In genomic region chr12:55712700-55713415, GRCh38 we compare ENCODE assay signal across 13 cellular contexts. TPM values are rescaled to one million over a fixed set of nuclear protein-coding genes. Genes with fewer than 3 reads are reported as not detected.
DNase-seq lines count a peak whose midpoint lies in the region; TF ChIP-seq lines count a peak whose summit lies in the region.
"Had no signal": no experiment of that assay in that cellular context is flagged by ENCODE, and none has a peak within 500 bp of the region (broad histone marks: within the 10 kb centered on the region; RNA-seq: fewer than 3 reads in every experiment).

No MANE protein-coding gene starts in this region.

- H2BK120ac ChIP-seq in mesenchymal stem cell (ENCODE audit: low read depth, low read length): no peak overlapping the region

- H4K8ac ChIP-seq in mesenchymal stem cell (ENCODE audit: low read length): no peak overlapping the region

- 83% methylated on average over 1 of the region's 1 CpG for WGBS in mesenchymal stem cell
- WGBS in testis, 2 donors: 26 to 31% methylated on average over 1 of the region's 1 CpG

- H3K18ac ChIP-seq in mesenchymal stem cell (ENCODE audit: low read depth in 1 of 2, low read length in 2 of 2): no peak overlapping the region

- H3K23ac ChIP-seq in mesenchymal stem cell (ENCODE audit: low read length in 2 of 2): no peak overlapping the region

- H2AK5ac ChIP-seq in mesenchymal stem cell (ENCODE audit: low read length, severe bottlenecking): no peak overlapping the region

- DNase-seq in adipocyte (ENCODE audit: low read depth) (no peak), fibroblast of gingiva (ENCODE audit: low read depth) (peak; percentile 57), mesenchymal stem cell (no peak), testis (no peak), NCI-H1417 (lab: John Stamatoyannopoulos, UW) (no peak), activated gamma-delta T cell treated with Interleukin-2 at 50 U/mL for 16 hours (no peak), germinal center (ENCODE audit: low spot score) (no peak)
- DNase-seq: activated CD8-positive, alpha-beta memory T cell treated with anti-CD3 and anti-CD28 coated beads for 24 hours; cerebellar nuclear complex; NCI-H2081 treated with DMSO at 0.1 percent for 48 hours; NCI-H69; SJCRH30 had no signal

- H3K14ac ChIP-seq in mesenchymal stem cell (ENCODE audit: low read length in 2 of 2): no peak overlapping the region

- H3K4me1 ChIP-seq in adipocyte (ENCODE audit: control insufficient read depth, insufficient read depth, low read length) (peaks cover 70% of the 10 kb centered on the region), mesenchymal stem cell (ENCODE audit: control insufficient read depth, insufficient read depth, low read depth, low read length) (peaks cover 20% of the 10 kb centered on the region), stomach smooth muscle (ENCODE audit: control insufficient read depth, insufficient read depth, low read length) (peaks cover 66% of the 10 kb centered on the region), testis (peaks cover 44% of the 10 kb centered on the region)

- no peak overlapping the region for H3K4me2 ChIP-seq in mesenchymal stem cell (ENCODE audit: low read length, poor library complexity, severe bottlenecking)

- no peak overlapping the region for H3K4ac ChIP-seq in mesenchymal stem cell (ENCODE audit: low read depth in 1 of 2, low read length in 2 of 2)

- H3K27ac ChIP-seq in mesenchymal stem cell (ENCODE audit: low read length, poor library complexity, severe bottlenecking): no peak overlapping the region
- peak overlapping the region; percentile 85 for H3K27ac ChIP-seq in stomach smooth muscle (ENCODE audit: low read length)
- H3K27ac ChIP-seq in testis: no peak overlapping the region
- H3K27ac ChIP-seq: SJCRH30 had no signal

- H2AFZ ChIP-seq in mesenchymal stem cell (ENCODE audit: low read depth, low read length): no peak overlapping the region

- H3K9me3 ChIP-seq in adipocyte (ENCODE audit: control insufficient read depth, low read length) (no peaks in the 10 kb centered on the region), mesenchymal stem cell (ENCODE audit: control insufficient read depth, low read length) (no peaks in the 10 kb centered on the region), stomach smooth muscle (ENCODE audit: control insufficient read depth in 2 of 2, low read length in 2 of 2) (no peaks in the 10 kb centered on the region), testis (no peaks in the 10 kb centered on the region)
- H3K9me3 ChIP-seq: SJCRH30 had no signal

- intact Hi-C loops in testis (cut with DNase I; ENCODE audit: low total_unique reads): no loop called here

- H3K27me3 ChIP-seq in adipocyte (replicated peaks; ENCODE audit: control insufficient read depth, insufficient read depth, low read length) (no peaks in the 10 kb centered on the region), mesenchymal stem cell (ENCODE audit: control insufficient read depth in 1 of 2, insufficient read depth in 1 of 2, low read length in 2 of 2) (peaks cover 0 to 39% of the 10 kb centered on the region in 2 experiments), stomach smooth muscle (ENCODE audit: control insufficient read depth in 1 of 2, insufficient read depth in 2 of 2, low read length in 2 of 2) (no peaks in the 10 kb centered on the region), testis (no peaks in the 10 kb centered on the region)
- H3K27me3 ChIP-seq: SJCRH30 had no signal

- no peak overlapping the region for H2BK5ac ChIP-seq in mesenchymal stem cell (ENCODE audit: low read depth, low read length, poor library complexity, severe bottlenecking)

- no peak overlapping the region for H4K91ac ChIP-seq in mesenchymal stem cell (ENCODE audit: low read length)

- H2BK12ac ChIP-seq in mesenchymal stem cell (ENCODE audit: low read length in 2 of 2): no peak overlapping the region

- no peak for TF ChIP-seq POLR2A in testis (IDR thresholded peaks at IDR 0.05)

- no peak overlapping the region for H2BK15ac ChIP-seq in mesenchymal stem cell (ENCODE audit: low read depth, poor library complexity, severe bottlenecking)

- H3K9ac ChIP-seq in adipocyte (ENCODE audit: low read length): peak overlapping the region; percentile 94
- peak overlapping the region; percentile 78 for H3K9ac ChIP-seq in mesenchymal stem cell (ENCODE audit: low read length)
- H3K9ac ChIP-seq in stomach smooth muscle (ENCODE audit: low read length in 2 of 2): peak overlapping the region; percentile 4 to 42

- no peaks in the 10 kb centered on the region for H3K36me3 ChIP-seq in adipocyte (ENCODE audit: control insufficient read depth, insufficient read depth, low read length, severe bottlenecking)
- H3K36me3 ChIP-seq in mesenchymal stem cell (ENCODE audit: control insufficient read depth in 1 of 2, insufficient read depth in 2 of 2, low read depth in 1 of 2, low read length in 2 of 2): no peaks in the 10 kb centered on the region
- H3K36me3 ChIP-seq in stomach smooth muscle (ENCODE audit: control insufficient read depth in 2 of 2, insufficient read depth in 2 of 2, low read length in 2 of 2): peaks cover 0 to 3% of the 10 kb centered on the region in 2 donors
- no peaks in the 10 kb centered on the region for H3K36me3 ChIP-seq in testis (ENCODE audit: low read depth, missing control alignments)
- H3K36me3 ChIP-seq: SJCRH30 had no signal

- H3K79me1 ChIP-seq in mesenchymal stem cell (replicated peaks; ENCODE audit: low read length, poor library complexity, severe bottlenecking): no peaks in the 10 kb centered on the region

- H3K4me3 ChIP-seq in adipocyte (ENCODE audit: low read length): peak overlapping the region; percentile 85
- H3K4me3 ChIP-seq in mesenchymal stem cell (ENCODE audit: insufficient read depth in 1 of 2, low read depth in 1 of 2, low read length in 2 of 2): peak overlapping the region in 1 of 2 experiments; percentile 66
- peak overlapping the region in 1 of 2 donors; percentile 44 for H3K4me3 ChIP-seq in stomach smooth muscle (ENCODE audit: low read length in 2 of 2)
- no peak overlapping the region for H3K4me3 ChIP-seq in testis
- H3K4me3 ChIP-seq: SJCRH30 had no signal

- TF ChIP-seq CTCF in testis (IDR thresholded peaks at IDR 0.05): no peak

RNA-seq across cellular contexts. Expression of gene BLOC1S1, which starts 3.0 kb away (rescaled TPM):
- polyA plus RNA-seq in mesenchymal stem cell (2013, experiment 1 of 2): 95.3 TPM
- 97.2 TPM for polyA plus RNA-seq in mesenchymal stem cell (2013, experiment 2 of 2)
- 100 to 1,000 TPM; 110 to 145 TPM for total RNA-seq in testis
- 108 TPM for polyA plus RNA-seq in testis (ENCODE audit: insufficient read depth, low read depth, low replicate concordance)

RNA-seq across cellular contexts. Expression of gene ITGA7, which starts 5.2 kb away (rescaled TPM):
- 0.30 TPM for polyA plus RNA-seq in mesenchymal stem cell (2013, experiment 1 of 2)
- 0.23 TPM for polyA plus RNA-seq in mesenchymal stem cell (2013, experiment 2 of 2)
- 10 to 100 TPM; 26.4 to 30.6 TPM for total RNA-seq in testis
- 43.3 TPM for polyA plus RNA-seq in testis (ENCODE audit: insufficient read depth, low read depth, low replicate concordance)

RNA-seq across cellular contexts. Expression of gene RDH5, which starts 7.3 kb away (rescaled TPM):
- 1.1 TPM for polyA plus RNA-seq in mesenchymal stem cell (2013, experiment 1 of 2)
- polyA plus RNA-seq in mesenchymal stem cell (2013, experiment 2 of 2): 1.1 TPM
- total RNA-seq in testis: 10 to 100 TPM; 15.1 to 18.0 TPM
- 9.8 TPM for polyA plus RNA-seq in testis (ENCODE audit: insufficient read depth, low read depth, low replicate concordance)

RNA-seq across cellular contexts. Expression of gene CD63, which starts 16.0 kb away (rescaled TPM):
- 3,698 TPM for polyA plus RNA-seq in mesenchymal stem cell (2013, experiment 1 of 2)
- polyA plus RNA-seq in mesenchymal stem cell (2013, experiment 2 of 2): 3,754 TPM
- total RNA-seq in testis: 100 to 1,000 TPM; 600 to 668 TPM
- polyA plus RNA-seq in testis (ENCODE audit: insufficient read depth, low read depth, low replicate concordance): 655 TPM

RNA-seq across cellular contexts. Expression of gene GDF11, which starts 30.1 kb away (rescaled TPM):
- polyA plus RNA-seq in mesenchymal stem cell (2013, experiment 1 of 2): 23.3 TPM
- 21.7 TPM for polyA plus RNA-seq in mesenchymal stem cell (2013, experiment 2 of 2)
- 1 to 10 TPM; 3.1 to 3.3 TPM for total RNA-seq in testis
- 3.0 TPM for polyA plus RNA-seq in testis (ENCODE audit: insufficient read depth, low read depth, low replicate concordance)

Comparison
In these comparisons a context has a peak if more than half of its experiments do, and no peak if none do; other contexts are left out.
1. H3K9ac ChIP-seq: peak in every context shown above with its lines; median percentile 94 in adipocyte; 78 in mesenchymal stem cell; 23 in stomach smooth muscle.